In genomic region chrX:1592128-1592862, GRCh38 we compare ENCODE assay signal across 8 cellular contexts. TPM values are rescaled to one million over a fixed set of nuclear protein-coding genes. Genes with fewer than 3 reads are reported as not detected.
DNase-seq lines count a peak whose midpoint lies in the region; ATAC-seq, FAIRE-seq and TF ChIP-seq lines count a peak whose summit lies in the region.

No MANE protein-coding gene starts in this region.

- peaks cover 29% of the 10 kb centered on the region for H3K4me1 ChIP-seq in CD8-positive, alpha-beta T cell (ENCODE audit: insufficient read depth, low read length)
- H3K4me1 ChIP-seq in iPS-18a (ENCODE audit: control insufficient read depth, low read depth, low read length) (no peaks in the 10 kb centered on the region), small intestine (ENCODE audit: control insufficient read depth in 2 of 2, insufficient read depth in 1 of 2, low read depth in 1 of 2, low read length in 1 of 2) (no peaks in the 10 kb centered on the region)

- H3K9ac ChIP-seq in iPS-18a (ENCODE audit: low read length), result peak overlapping the region; percentile 69

- FAIRE-seq in GM19239 (lab: Jason Lieb, UNC), result peak; percentile 89
- no peak for FAIRE-seq in small intestine (lab: Jason Lieb, UNC)

- intact Hi-C loops in CD8-positive, alpha-beta T cell (cut with DNase I, micrococcal nuclease), result loop anchor here (2.0 to 5.0 kb wide), 2 partner anchors 71 to 345 kb away; no protein-coding TSS in a partner anchor

- peak in 1 of 7 experiments; percentile 53 for DNase-seq in CD8-positive, alpha-beta T cell
- DNase-seq in GM19239 (ENCODE audit: insufficient read length, low spot score) (peak; percentile 71), small intestine (peak; percentile 22), G401 (ENCODE audit: low spot score) (no peak)
- no peak for DNase-seq in stimulated activated CD4-positive, alpha-beta T cell treated with anti-CD3 and anti-CD28 coated beads, Interleukin-4, amount 100 ng/mL, for 4 hours

- 0 to 1% (median 1%) methylated on average over 28 to 34 of the region's 34 CpGs for WGBS in small intestine, 3 donors

- POLR2A ChIA-PET in CD8-positive, alpha-beta T cell (lab: Charles Lee), result no interaction called here

- H3K27me3 Mint-ChIP-seq in CD8-positive, alpha-beta T cell (ENCODE audit: low read depth), result no peaks in the 10 kb centered on the region
- H3K27me3 Mint-ChIP-seq in activated naive CD8-positive, alpha-beta T cell, result no peaks in the 10 kb centered on the region

- peaks cover 35% of the 10 kb centered on the region for H3K36me3 ChIP-seq in CD8-positive, alpha-beta T cell (ENCODE audit: insufficient read depth, low read length)
- peaks cover 31% of the 10 kb centered on the region for H3K36me3 ChIP-seq in iPS-18a (ENCODE audit: control insufficient read depth, low read depth, low read length)
- peaks cover 0 to 15% of the 10 kb centered on the region in 2 donors for H3K36me3 ChIP-seq in small intestine (ENCODE audit: control insufficient read depth in 2 of 2, insufficient read depth in 2 of 2, low read length in 2 of 2)

- H3K4me3 ChIP-seq in CD8-positive, alpha-beta T cell (ENCODE audit: low read depth, low read length), result peak overlapping the region; percentile 82
- H3K4me3 ChIP-seq in iPS-18a (ENCODE audit: low read length) (peak overlapping the region; percentile 81), small intestine (ENCODE audit: low read depth in 1 of 2, low read length in 2 of 2) (peak overlapping the region; percentile 92 to 100)

- no peaks in the 10 kb centered on the region for H3K27me3 ChIP-seq in CD8-positive, alpha-beta T cell (ENCODE audit: insufficient read depth, low read length)
- H3K27me3 ChIP-seq in iPS-18a (ENCODE audit: control insufficient read depth, insufficient read depth, low read length) (no peaks in the 10 kb centered on the region), small intestine (ENCODE audit: control insufficient read depth in 2 of 2, insufficient read depth in 2 of 2, low read length in 2 of 2) (no peaks in the 10 kb centered on the region)

- in situ Hi-C loops in G401 (cut with HindIII; ENCODE audit: low sequenced_read_pairs), result no loop called here

- peak overlapping the region; percentile 71 for H3K27ac ChIP-seq in CD8-positive, alpha-beta T cell (ENCODE audit: low read depth, low read length)
- H3K27ac ChIP-seq in iPS-18a (ENCODE audit: low read length) (no peak overlapping the region), small intestine (ENCODE audit: low read depth in 1 of 2, low read length in 1 of 2) (peak overlapping the region; percentile 67 to 84)

- H3K27ac Mint-ChIP-seq in CD8-positive, alpha-beta T cell, result peak overlapping the region; percentile 89
- peak overlapping the region; percentile 90 for H3K27ac Mint-ChIP-seq in activated naive CD8-positive, alpha-beta T cell

- peak; percentile 13 for ATAC-seq in CD8-positive, alpha-beta T cell
- ATAC-seq in HG03520 (IDR thresholded peaks at IDR 0.05; ENCODE audit: unreplicated experiment), result peak; percentile 34

- CTCF ChIA-PET in CD8-positive, alpha-beta T cell (lab: Charles Lee), result no interaction called here

- peaks cover 42% of the 10 kb centered on the region for H3K36me3 Mint-ChIP-seq in CD8-positive, alpha-beta T cell
- H3K36me3 Mint-ChIP-seq in activated naive CD8-positive, alpha-beta T cell, result no peaks in the 10 kb centered on the region

- peaks cover 35% of the 10 kb centered on the region for H3K4me1 Mint-ChIP-seq in CD8-positive, alpha-beta T cell (ENCODE audit: low read depth)
- peaks cover 26% of the 10 kb centered on the region for H3K4me1 Mint-ChIP-seq in activated naive CD8-positive, alpha-beta T cell (ENCODE audit: low read depth)

- peak overlapping the region; percentile 90 for H3K4me3 Mint-ChIP-seq in CD8-positive, alpha-beta T cell
- H3K4me3 Mint-ChIP-seq in activated naive CD8-positive, alpha-beta T cell, result peak overlapping the region; percentile 91

- H3K9me3 Mint-ChIP-seq in CD8-positive, alpha-beta T cell, result no peaks in the 10 kb centered on the region
- H3K9me3 Mint-ChIP-seq in activated naive CD8-positive, alpha-beta T cell (ENCODE audit: low read depth), result no peaks in the 10 kb centered on the region

- no peaks in the 10 kb centered on the region for H3K9me3 ChIP-seq in CD8-positive, alpha-beta T cell (ENCODE audit: low read length)
- H3K9me3 ChIP-seq in iPS-18a (ENCODE audit: control insufficient read depth, low read depth, low read length), result no peaks in the 10 kb centered on the region
- H3K9me3 ChIP-seq in small intestine (ENCODE audit: control insufficient read depth, low read depth), result no peaks in the 10 kb centered on the region

- no peak for TF ChIP-seq CTCF in CD8-positive, alpha-beta T cell (IDR thresholded peaks at IDR 0.05)

RNA-seq across cellular contexts. Expression of gene AKAP17A, which starts 0.9 kb away (rescaled TPM):
- 100 to 1,000 TPM; 193 to 209 TPM for total RNA-seq in CD8-positive, alpha-beta T cell
- 10 to 100 TPM; 26.7 to 37.3 (median 29.2) TPM for polyA plus RNA-seq in small intestine
- total RNA-seq in G401 (2014; rRNA removed; shearing (Covaris generic)), result 37.1 and 38.3 TPM in 2 replicates

RNA-seq across cellular contexts. Expression of gene ASMT, which starts 22.6 kb away (rescaled TPM):
- 1 to 10 TPM in 1 of 2 experiments, under 1 TPM in 1; 0.49 to 1.8 TPM for total RNA-seq in CD8-positive, alpha-beta T cell
- under 1 TPM in 1 of 3 donors, not detected in 2; 0.06 TPM for polyA plus RNA-seq in small intestine
- total RNA-seq in G401 (2014; rRNA removed; shearing (Covaris generic)), result not detected in 2 replicates

RNA-seq across cellular contexts. Expression of gene P2RY8, which starts 55.3 kb away (rescaled TPM):
- 100 to 1,000 TPM; 196 to 197 TPM for total RNA-seq in CD8-positive, alpha-beta T cell
- 1 to 10 TPM in 1 of 3 donors, under 1 TPM in 2; 0.22 to 2.1 (median 0.81) TPM for polyA plus RNA-seq in small intestine
- under 0.01 TPM in 1 of 2 replicates, not detected in the other for total RNA-seq in G401 (2014; rRNA removed; shearing (Covaris generic))

Comparison
In these comparisons a context has a peak if more than half of its experiments do, and no peak if none do; other contexts are left out.
1. DNase-seq: peak in GM19239 (single experiment) and small intestine (single experiment); none in G401 (single experiment) and stimulated activated CD4-positive, alpha-beta T cell treated with anti-CD3 and anti-CD28 coated beads, Interleukin-4, amount 100 ng/mL, for 4 hours (0 of 2).
2. RNA of gene P2RY8, which starts 55.3 kb away (total RNA-seq): 196 to 197 TPM in CD8-positive, alpha-beta T cell; under 0.01 TPM in G401; every median in the first group is over 100 times any median in the second.
3. Peak in every context shown above with its lines, with median percentiles within 50 percentile points of each other: H3K4me3 ChIP-seq.